ENCODE assay signal across 12 cellular contexts in genomic region chr9:19641046-19641445, GRCh38.
DNase-seq lines count a peak whose midpoint lies in the region; ATAC-seq, FAIRE-seq and TF ChIP-seq lines count a peak whose summit lies in the region.
"Had no signal": no experiment of that assay in that cellular context is flagged by ENCODE, and none has a peak within 500 bp of the region (broad histone marks: within the 10 kb centered on the region; RNA-seq: fewer than 3 reads in every experiment).

No MANE protein-coding gene starts in this region.

- H3K27ac ChIP-seq in HepG2 (ENCODE audit: extremely low read length, insufficient read depth, low read length) (no peak overlapping the region), right lobe of liver (no peak overlapping the region), small intestine (ENCODE audit: low read depth in 1 of 2, low read length in 1 of 2) (no peak overlapping the region)
- H3K27ac ChIP-seq: prostate gland had no signal

- no peaks in the 10 kb centered on the region for H3K9me3 ChIP-seq in HepG2 (ENCODE audit: low read length)
- H3K9me3 ChIP-seq in right lobe of liver, result no peaks in the 10 kb centered on the region
- H3K9me3 ChIP-seq in small intestine (ENCODE audit: control insufficient read depth, low read depth), result no peaks in the 10 kb centered on the region
- H3K9me3 ChIP-seq: HAP-1, prostate gland had no signal

- H3K4me1 ChIP-seq in HepG2 (ENCODE audit: insufficient read depth, low read length) (no peaks in the 10 kb centered on the region), right lobe of liver (no peaks in the 10 kb centered on the region), small intestine (ENCODE audit: control insufficient read depth in 2 of 2, insufficient read depth in 1 of 2, low read depth in 1 of 2, low read length in 1 of 2) (no peaks in the 10 kb centered on the region)
- H3K4me1 ChIP-seq: HAP-1, prostate gland had no signal

- in situ Hi-C loops in HepG2 (cut with HindIII; ENCODE audit: extremely low pct_ligation_motif_present, low pct_unique_long_range_greater_than_20kb), result no loop called here

- POLR2A ChIA-PET in HepG2 (lab: Yijun Ruan, JAX), result no interaction called here

- 29% methylated on average over 2 of the region's 2 CpGs for WGBS in HepG2 (ENCODE audit: low lambda C conversion rate)
- WGBS in right lobe of liver (ENCODE audit: insufficient coverage, low coverage, low lambda C conversion rate, missing lambda C conversion rate), result 53% methylated on average over 2 of the region's 2 CpGs
- 55 to 70% (median 65%) methylated on average over 2 of the region's 2 CpGs for WGBS in small intestine, 3 donors

- BruUV-seq in HepG2 (replicated peaks; lab: Mats Ljungman, UMichigan), result no TSS peak

- FAIRE-seq in HepG2 (lab: Jason Lieb, UNC), result peak; percentile 43
- FAIRE-seq in small intestine (lab: Jason Lieb, UNC), result no peak

- no peak overlapping the region for H3K4me2 ChIP-seq in HepG2 (ENCODE audit: low read depth, low read length)

- TF ChIP-seq POLR2A in HepG2 (IDR thresholded peaks at IDR 0.05; ENCODE audit: insufficient read depth in 1 of 2, low read depth in 2 of 2, low read length in 2 of 2) (no peak), right lobe of liver (IDR thresholded peaks at IDR 0.05) (no peak)

- no peak overlapping the region for H2AFZ ChIP-seq in HepG2 (ENCODE audit: low read length)

- TF ChIP-seq RAD21 in HepG2 (CRISPR knock-in tag; IDR thresholded peaks at IDR 0.05), result no peak

- H3K9ac ChIP-seq in HepG2 (ENCODE audit: insufficient read depth, low read depth, low read length), result no peak overlapping the region

- H3K27me3 ChIP-seq in HepG2 (ENCODE audit: control insufficient read depth in 1 of 2, insufficient read depth in 2 of 2, low read length in 2 of 2), result no peaks in the 10 kb centered on the region
- no peaks in the 10 kb centered on the region for H3K27me3 ChIP-seq in right lobe of liver
- H3K27me3 ChIP-seq in small intestine (ENCODE audit: control insufficient read depth in 2 of 2, insufficient read depth in 2 of 2, low read length in 2 of 2), result no peaks in the 10 kb centered on the region

- H3K79me2 ChIP-seq in HepG2 (ENCODE audit: insufficient read depth, low read length), result no peaks in the 10 kb centered on the region

- H3K36me3 ChIP-seq in HepG2 (replicated peaks in 1 of 2; ENCODE audit: control insufficient read depth in 1 of 2, insufficient read depth in 2 of 2, low read length in 2 of 2) (no peaks in the 10 kb centered on the region), right lobe of liver (no peaks in the 10 kb centered on the region), small intestine (ENCODE audit: control insufficient read depth in 2 of 2, insufficient read depth in 2 of 2, low read length in 2 of 2) (no peaks in the 10 kb centered on the region)
- H3K36me3 ChIP-seq: HAP-1, prostate gland had no signal

- H4K20me1 ChIP-seq in HepG2 (ENCODE audit: insufficient read depth, low read length), result no peaks in the 10 kb centered on the region

- CTCF ChIA-PET in HepG2 (lab: Yijun Ruan, JAX; ENCODE audit: low intra/inter-chr PET ratio, low total read pairs), result no interaction called here

- TF ChIP-seq EP300 in HepG2 (IDR thresholded peaks at IDR 0.05; ENCODE audit: low read depth in 2 of 2, low read length in 2 of 2), result no peak
- TF ChIP-seq EP300 in HepG2 (CRISPR knock-in tag; IDR thresholded peaks at IDR 0.05; ENCODE audit: borderline replicate concordance), result no peak

- TF ChIP-seq CTCF in HepG2 (CRISPR knock-in tag; IDR thresholded peaks at IDR 0.05) (0 out of 2 replicates have a peak, but pooled peaks have one; percentile 19), right lobe of liver (IDR thresholded peaks at IDR 0.05) (no peak)

- DNase-seq in HepG2 (ENCODE audit: low spot score), result no peak
- DNase-seq in right lobe of liver, result no peak
- DNase-seq in NCI-H69 (lab: John Stamatoyannopoulos, UW), result peak; percentile 68
- DNase-seq in fibroblast of peridontal ligament (ENCODE audit: extremely low read depth), result peak; percentile 2
- DNase-seq in small intestine, result no peak
- DNase-seq in sciatic nerve (ENCODE audit: low spot score), result no peak
- no peak for DNase-seq in COLO668 (lab: John Stamatoyannopoulos, UW; ENCODE audit: unreplicated experiment)
- DNase-seq: stimulated activated CD4-positive, alpha-beta T cell treated with anti-CD3 and anti-CD28 coated beads, Interleukin-4, amount 100 ng/mL, for 24 hours; T-helper 2 cell had no signal

- no peak overlapping the region for H3K4me3 ChIP-seq in HepG2 (replicated peaks in 1 of 3; ENCODE audit: insufficient read depth in 1 of 3, low read depth in 2 of 3, low read length in 3 of 3)
- H3K4me3 ChIP-seq in right lobe of liver, result no peak overlapping the region
- H3K4me3 ChIP-seq in small intestine (ENCODE audit: low read depth in 1 of 2, low read length in 2 of 2), result no peak overlapping the region
- H3K4me3 ChIP-seq: HAP-1, prostate gland had no signal

- intact Hi-C loops in HepG2 (cut with micrococcal nuclease; ENCODE audit: unreplicated experiment) (no loop called here), right lobe of liver (cut with DNase I) (no loop called here), sciatic nerve (cut with DNase I) (no loop called here)

- no peak for ATAC-seq in HepG2
- no peak for ATAC-seq in right lobe of liver
- ATAC-seq in sciatic nerve, result no peak
- no peak for ATAC-seq in HG02588 (IDR thresholded peaks at IDR 0.05; ENCODE audit: unreplicated experiment)

TF ChIP-seq in HepG2, 621 proteins besides CTCF, POLR2A, EP300 and RAD21:
- TF ChIP-seq CSRNP2 (CRISPR knock-in tag; conservative IDR thresholded peaks at IDR 0.05; ENCODE audit: low read depth), result no peak
- TF ChIP-seq PHF8 (CRISPR knock-in tag; IDR thresholded peaks at IDR 0.05), result no peak
- 0 out of 2 replicates have a peak, but pooled peaks have one; percentile 6 for TF ChIP-seq STAG1 (CRISPR knock-in tag; IDR thresholded peaks at IDR 0.05)

Comparison
In these comparisons a context has a peak if more than half of its experiments do, and no peak if none do; other contexts are left out.
1. DNase-seq: peak in NCI-H69 (single experiment) and fibroblast of peridontal ligament (single experiment); none in HepG2 (single experiment), right lobe of liver (0 of 3), small intestine (single experiment), sciatic nerve (single experiment) and COLO668 (single experiment).